Comparison of ENCODE assay signal across 12 cellular contexts in genomic region chr7:91165846-91166230, GRCh38.
DNase-seq lines count a peak whose midpoint lies in the region; ATAC-seq and TF ChIP-seq lines count a peak whose summit lies in the region.
"Had no signal": no experiment of that assay in that cellular context is flagged by ENCODE, and none has a peak within 500 bp of the region (broad histone marks: within the 10 kb centered on the region; RNA-seq: fewer than 3 reads in every experiment).

No MANE protein-coding gene starts in this region.

- peak; percentile 17 for DNase-seq in ACHN
- DNase-seq in OCI-LY7 (ENCODE audit: low spot score): no peak
- no peak for DNase-seq in NCI-H187 treated with DMSO at 0.1 percent for 48 hours (lab: John Stamatoyannopoulos, UW)
- DNase-seq in cardiac septum (ENCODE audit: low spot score): no peak
- no peak for DNase-seq in DMS153 treated with DMSO at 0.1 percent for 48 hours (lab: John Stamatoyannopoulos, UW; ENCODE audit: unreplicated experiment)
- no peak for DNase-seq in activated T-helper 2 cell treated with anti-CD3 and anti-CD28 coated beads, Interferon-gamma antibody, Interleukin-2, Interleukin-4, amounts not matched to agents 10 μg/mL and 5 μg/mL and 100 μg/mL, durations not matched to agents 14 hours and 24 hours and 36 hours (ENCODE audit: low spot score)
- DNase-seq: NCI-H510A treated with DMSO at 0.1 percent for 48 hours had no signal

- H3K79me2 ChIP-seq in OCI-LY7 (ENCODE audit: insufficient read depth, low read depth, low read length): no peaks in the 10 kb centered on the region

- peak overlapping the region; percentile 47; the same call in 1 of the 2 replicates for H3K4me2 ChIP-seq in OCI-LY7 (ENCODE audit: low read length)
- H3K4me2 ChIP-seq: A549 had no signal

- H3K27me3 Mint-ChIP-seq in activated T-helper 2 cell treated with anti-CD3 and anti-CD28 coated beads, Interferon-gamma antibody, Interleukin-2, Interleukin-4, amounts not matched to agents 10 μg/mL and 5 μg/mL and 100 μg/mL, durations not matched to agents 14 hours and 24 hours and 36 hours (ENCODE audit: low read depth): no peaks in the 10 kb centered on the region
- H3K27me3 Mint-ChIP-seq: activated naive CD8-positive, alpha-beta T cell had no signal

- POLR2A ChIA-PET in OCI-LY7 (lab: Charles Lee): no interaction called here

- no peaks in the 10 kb centered on the region for H3K9me2 ChIP-seq in OCI-LY7 (ENCODE audit: insufficient read depth, low read length)

- no peaks in the 10 kb centered on the region for H3K36me3 Mint-ChIP-seq in activated T-helper 2 cell treated with anti-CD3 and anti-CD28 coated beads, Interferon-gamma antibody, Interleukin-2, Interleukin-4, amounts not matched to agents 10 μg/mL and 5 μg/mL and 100 μg/mL, durations not matched to agents 14 hours and 24 hours and 36 hours (ENCODE audit: low read depth)
- H3K36me3 Mint-ChIP-seq: activated naive CD8-positive, alpha-beta T cell had no signal

- ATAC-seq in GM19397 (IDR thresholded peaks at IDR 0.05; ENCODE audit: unreplicated experiment) (peak; percentile 33), HG02938 (IDR thresholded peaks at IDR 0.05; ENCODE audit: unreplicated experiment) (peak; percentile 41)
- ATAC-seq: A549 had no signal

- no peak overlapping the region for H3K4me3 Mint-ChIP-seq in activated T-helper 2 cell treated with anti-CD3 and anti-CD28 coated beads, Interferon-gamma antibody, Interleukin-2, Interleukin-4, amounts not matched to agents 10 μg/mL and 5 μg/mL and 100 μg/mL, durations not matched to agents 14 hours and 24 hours and 36 hours (ENCODE audit: low read depth)
- H3K4me3 Mint-ChIP-seq: activated naive CD8-positive, alpha-beta T cell had no signal

- H3K36me3 ChIP-seq in OCI-LY7 (ENCODE audit: insufficient read depth, low read length): no peaks in the 10 kb centered on the region
- H3K36me3 ChIP-seq: thoracic aorta had no signal

- no peak overlapping the region for H3K27ac Mint-ChIP-seq in activated T-helper 2 cell treated with anti-CD3 and anti-CD28 coated beads, Interferon-gamma antibody, Interleukin-2, Interleukin-4, amounts not matched to agents 10 μg/mL and 5 μg/mL and 100 μg/mL, durations not matched to agents 14 hours and 24 hours and 36 hours
- H3K27ac Mint-ChIP-seq: activated naive CD8-positive, alpha-beta T cell had no signal

- no peak overlapping the region for H3K4me3 ChIP-seq in OCI-LY7 (ENCODE audit: low read depth, low read length, poor library complexity, severe bottlenecking)
- H3K4me3 ChIP-seq: A549, thoracic aorta had no signal

- H4K20me1 ChIP-seq in OCI-LY7 (ENCODE audit: insufficient read depth, low read length): no peaks in the 10 kb centered on the region

- intact Hi-C loops in OCI-LY7 (cut with micrococcal nuclease; ENCODE audit: unreplicated experiment) (no loop called here), cardiac septum (cut with DNase I) (no loop called here)
- intact Hi-C loops in activated T-helper 2 cell treated with anti-CD3 and anti-CD28 coated beads, Interferon-gamma antibody, Interleukin-2, Interleukin-4, amounts not matched to agents 10 μg/mL and 5 μg/mL and 100 μg/mL, durations not matched to agents 14 hours and 24 hours and 36 hours (cut with micrococcal nuclease): no loop called here

- H3K27ac ChIP-seq in OCI-LY7 (ENCODE audit: low read depth, low read length, poor library complexity, severe bottlenecking): no peak overlapping the region
- H3K27ac ChIP-seq: A549, thoracic aorta had no signal

- CTCF ChIA-PET in OCI-LY7 (lab: Charles Lee; ENCODE audit: unreplicated experiment): no interaction called here

- H3K9me3 Mint-ChIP-seq in activated T-helper 2 cell treated with anti-CD3 and anti-CD28 coated beads, Interferon-gamma antibody, Interleukin-2, Interleukin-4, amounts not matched to agents 10 μg/mL and 5 μg/mL and 100 μg/mL, durations not matched to agents 14 hours and 24 hours and 36 hours: no peaks in the 10 kb centered on the region

- no peak overlapping the region for H2AFZ ChIP-seq in OCI-LY7 (ENCODE audit: low read length)

- H3K4me1 ChIP-seq in OCI-LY7 (ENCODE audit: insufficient read depth, low read length, poor library complexity, severe bottlenecking): peaks cover 15% of the 10 kb centered on the region
- H3K4me1 ChIP-seq: A549 had no signal

- in situ Hi-C loops in ACHN (cut with HindIII; ENCODE audit: low pct_ligation_motif_present, low pct_unique_long_range_greater_than_20kb, low sequenced_read_pairs): no loop called here

- no peak for TF ChIP-seq CTCF in OCI-LY7 (conservative IDR thresholded peaks at IDR 0.05; ENCODE audit: low read length)

- H3K9me3 ChIP-seq in OCI-LY7 (ENCODE audit: low read length): no peaks in the 10 kb centered on the region
- H3K9me3 ChIP-seq: A549, thoracic aorta had no signal

- no peaks in the 10 kb centered on the region for H3K4me1 Mint-ChIP-seq in activated T-helper 2 cell treated with anti-CD3 and anti-CD28 coated beads, Interferon-gamma antibody, Interleukin-2, Interleukin-4, amounts not matched to agents 10 μg/mL and 5 μg/mL and 100 μg/mL, durations not matched to agents 14 hours and 24 hours and 36 hours (ENCODE audit: low read depth)

- BruUV-seq in OCI-LY7 (replicated peaks; lab: Mats Ljungman, UMichigan): no TSS peak
